ENCODE assay signal across 11 cellular contexts in genomic region chr3:51559266-51559907, GRCh38. TPM values are rescaled to one million over a fixed set of nuclear protein-coding genes. Genes with fewer than 3 reads are reported as not detected.
DNase-seq lines count a peak whose midpoint lies in the region; ATAC-seq and TF ChIP-seq lines count a peak whose summit lies in the region.
"Had no signal": no experiment of that assay in that cellular context is flagged by ENCODE, and none has a peak within 500 bp of the region (broad histone marks: within the 10 kb centered on the region; RNA-seq: fewer than 3 reads in every experiment).

No MANE protein-coding gene starts in this region.

- H3K9me3 ChIP-seq in A673 (ENCODE audit: low read depth, low read length, poor library complexity, severe bottlenecking), result no peaks in the 10 kb centered on the region
- H3K9me3 ChIP-seq: BLaER1 had no signal

- peak; percentile 69 for DNase-seq in A673 (ENCODE audit: low spot score)
- DNase-seq in LHCN-M2 (ENCODE audit: low read depth), result peak; percentile 92
- no peak for DNase-seq in left cardiac atrium
- DNase-seq in activated CD8-positive, alpha-beta memory T cell treated with anti-CD3 and anti-CD28 coated beads, Interleukin-2, amount 50 U/mL, for 48 hours, result no peak
- no peak for DNase-seq in G401 (ENCODE audit: low spot score)
- DNase-seq in stimulated activated naive CD8-positive, alpha-beta T cell treated with anti-CD3 and anti-CD28 coated beads, Interleukin-15, Interleukin-2, amounts not matched to agents 100 U/mL and 50 U/mL, for 24 hours, result no peak
- DNase-seq: MV-4-11 had no signal

- CTCF ChIA-PET in A673 (lab: Charles Lee), result no interaction called here

- H3K27ac ChIP-seq in A673 (ENCODE audit: low read depth, low read length, poor library complexity, severe bottlenecking), result no peak overlapping the region
- peak overlapping the region; percentile 15 for H3K27ac ChIP-seq in angular gyrus (ENCODE audit: low read depth, low read length)
- H3K27ac ChIP-seq: BLaER1 had no signal

- no peaks in the 10 kb centered on the region for H3K27me3 ChIP-seq in A673 (replicated peaks; ENCODE audit: insufficient read depth, low read depth, low read length, poor library complexity)
- H3K27me3 ChIP-seq: BLaER1 had no signal

- TF ChIP-seq CTCF in A673 (conservative IDR thresholded peaks at IDR 0.05; ENCODE audit: low read depth, low read length), result no peak

- POLR2A ChIA-PET in A673 (lab: Charles Lee; ENCODE audit: low non-redundant PET), result no interaction called here

- H3K36me3 ChIP-seq in A673 (ENCODE audit: insufficient read depth, low read length, poor library complexity, severe bottlenecking), result no peaks in the 10 kb centered on the region

- H3K4me3 ChIP-seq in A673 (ENCODE audit: low read depth, low read length, poor library complexity, severe bottlenecking), result no peak overlapping the region
- H3K4me3 ChIP-seq: BLaER1, GM12878 had no signal

- ATAC-seq in left cardiac atrium (peak; percentile 67 to 76), GM21360 (IDR thresholded peaks at IDR 0.05; ENCODE audit: unreplicated experiment) (no peak)
- ATAC-seq in stimulated activated naive CD8-positive, alpha-beta T cell treated with anti-CD3 and anti-CD28 coated beads, Interleukin-15, Interleukin-2, amounts not matched to agents 100 U/mL and 50 U/mL, for 24 hours, result no peak
- ATAC-seq: GM12878 had no signal

- intact Hi-C loops in A673 (cut with micrococcal nuclease; ENCODE audit: unreplicated experiment) (no loop called here), left cardiac atrium (cut with DNase I) (no loop called here)

- in situ Hi-C loops in G401 (cut with HindIII; ENCODE audit: low sequenced_read_pairs), result no loop called here

- H3K4me1 ChIP-seq in A673 (ENCODE audit: insufficient read depth, low read length, poor library complexity, severe bottlenecking), result no peaks in the 10 kb centered on the region

- BruUV-seq in A673 (replicated peaks; lab: Mats Ljungman, UMichigan), result no TSS peak

RNA-seq across cellular contexts. Expression of gene RAD54L2, which starts 20.9 kb away (rescaled TPM):
- 22.0 TPM in 2 replicates for total RNA-seq in A673 (2021)
- 11.5 and 13.5 TPM in 2 replicates for total RNA-seq in LHCN-M2 (2014; rRNA removed)
- 5.3 TPM for polyA plus RNA-seq in LHCN-M2 (2012)
- total RNA-seq in left cardiac atrium, result 10 to 100 TPM in 1 of 2 donors, 1 to 10 TPM in 1; 9.1 to 15.0 TPM
- total RNA-seq in G401 (2014; rRNA removed; shearing (Covaris generic)), result 11.9 and 13.1 TPM in 2 replicates

RNA-seq across cellular contexts. Expression of gene DCAF1, which starts 59.6 kb away (rescaled TPM):
- 18.2 and 18.3 TPM in 2 replicates for total RNA-seq in A673 (2021)
- total RNA-seq in LHCN-M2 (2014; rRNA removed), result 11.7 and 15.8 TPM in 2 replicates
- 8.1 TPM for polyA plus RNA-seq in LHCN-M2 (2012)
- 10 to 100 TPM; 14.3 to 16.4 TPM for total RNA-seq in left cardiac atrium
- total RNA-seq in G401 (2014; rRNA removed; shearing (Covaris generic)), result 8.6 and 12.6 TPM in 2 replicates

Comparison
In these comparisons a context has a peak if more than half of its experiments do, and no peak if none do; other contexts are left out.
1. DNase-seq: peak in A673 (single experiment) and LHCN-M2 (single experiment); none in left cardiac atrium (single experiment), activated CD8-positive, alpha-beta memory T cell treated with anti-CD3 and anti-CD28 coated beads, Interleukin-2, amount 50 U/mL, for 48 hours (single experiment), G401 (single experiment) and stimulated activated naive CD8-positive, alpha-beta T cell treated with anti-CD3 and anti-CD28 coated beads, Interleukin-15, Interleukin-2, amounts not matched to agents 100 U/mL and 50 U/mL, for 24 hours (single experiment).
2. ATAC-seq: peak in left cardiac atrium (2 of 2); none in GM21360 (single experiment) and stimulated activated naive CD8-positive, alpha-beta T cell treated with anti-CD3 and anti-CD28 coated beads, Interleukin-15, Interleukin-2, amounts not matched to agents 100 U/mL and 50 U/mL, for 24 hours (single experiment).